Comparison of ENCODE assay signal across 29 cellular contexts in the genomic region with DNA sequence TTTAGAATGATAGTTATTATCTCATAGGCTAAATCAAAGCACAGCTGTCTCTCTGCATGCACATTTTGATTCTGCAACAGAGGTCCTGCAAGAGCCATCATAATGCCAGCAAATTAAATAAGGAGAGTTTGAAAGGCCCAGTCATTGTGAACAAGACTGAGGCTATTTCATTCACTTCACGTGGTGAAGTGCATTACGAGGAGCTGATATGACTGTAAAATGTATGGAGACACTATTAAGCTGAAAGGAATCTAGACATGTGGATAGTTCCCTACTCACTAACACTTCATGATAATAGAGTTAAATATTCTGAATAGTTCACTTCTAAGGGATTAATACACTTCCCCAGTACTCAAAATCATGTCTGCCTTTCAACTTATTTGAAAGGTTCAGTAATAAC.
"Had no signal": no experiment of that assay in that cellular context is flagged by ENCODE, and none has a peak within 500 bp of the region (broad histone marks: within the 10 kb centered on the region; RNA-seq: fewer than 3 reads in every experiment).

No MANE protein-coding gene starts in this region.

- H3K9me3 ChIP-seq: adrenal gland, body of pancreas, esophagus muscularis mucosa, gastroesophageal sphincter had no signal

- ATAC-seq: activated CD4-positive, alpha-beta T cell treated with anti-CD3 and anti-CD28 coated beads for 36 hours; activated CD8-positive, alpha-beta memory T cell treated with anti-CD3 and anti-CD28 coated beads, Interleukin-2, amount 10 ng/mL, durations not matched to agents 7 days and 5 days; activated CD8-positive, alpha-beta T cell treated with anti-CD3 and anti-CD28 coated beads, Interleukin-2, amount 10 ng/mL, durations not matched to agents 7 days and 5 days; activated naive CD8-positive, alpha-beta T cell treated with anti-CD3 and anti-CD28 coated beads, Interleukin-2, amount 50 U/mL, for 24 hours; body of pancreas; effector memory CD8-positive, alpha-beta T cell; foreskin keratinocyte; gastroesophageal sphincter had no signal

- FAIRE-seq: colon had no signal

- H3K4me3 ChIP-seq: adrenal gland, body of pancreas, esophagus muscularis mucosa, gastroesophageal sphincter had no signal

- H3K4me1 ChIP-seq: adrenal gland, body of pancreas, esophagus muscularis mucosa, foreskin keratinocyte, gastroesophageal sphincter had no signal

- DNase-seq: activated CD4-positive, alpha-beta memory T cell treated with anti-CD3 and anti-CD28 coated beads for 36 hours; activated CD4-positive, alpha-beta T cell treated with anti-CD3 and anti-CD28 coated beads for 36 hours; activated CD4-positive, alpha-beta T cell treated with anti-CD3 and anti-CD28 coated beads, Interleukin-2, amount 10 ng/mL, durations not matched to agents 24 days and 14 days; activated CD4-positive, CD25-positive, alpha-beta regulatory T cell; activated CD4-positive, CD25-positive, alpha-beta regulatory T cell treated with anti-CD3 and anti-CD28 coated beads, Interleukin-2, amount 50 U/mL, for 72 hours; activated CD8-positive, alpha-beta memory T cell treated with anti-CD3 and anti-CD28 coated beads, Interleukin-2, amount 10 ng/mL, durations not matched to agents 7 days and 5 days; activated CD8-positive, alpha-beta memory T cell treated with anti-CD3 and anti-CD28 coated beads, Interleukin-2, amount 50 U/mL, for 4 hours; activated CD8-positive, alpha-beta T cell treated with anti-CD3 and anti-CD28 coated beads, Interleukin-2, amount 10 ng/mL, durations not matched to agents 7 days and 5 days; activated effector memory CD4-positive, alpha-beta T cell treated with anti-CD3 and anti-CD28 coated beads, Interleukin-2, amount 50 U/mL, for 16 hours; activated naive CD4-positive, alpha-beta T cell treated with anti-CD3 and anti-CD28 coated beads for 36 hours; activated naive CD8-positive, alpha-beta T cell treated with anti-CD3 and anti-CD28 coated beads for 36 hours; activated naive CD8-positive, alpha-beta T cell treated with anti-CD3 and anti-CD28 coated beads, Interleukin-2, amount 50 U/mL, for 24 hours; activated T-cell treated with anti-CD3 and anti-CD28 coated beads, Interleukin-2, amount 50 U/mL, for 1 hour; activated T-cell treated with anti-CD3 and anti-CD28 coated beads, Interleukin-2, amount 50 U/mL, for 48 hours; adrenal gland; amygdala; aorta; body of pancreas; caudate nucleus; cortex of kidney; effector CD4-positive, alpha-beta T cell; effector memory CD8-positive, alpha-beta T cell; erythroblast; foreskin keratinocyte; head of caudate nucleus; T-helper 2 cell had no signal

- H3K36me3 ChIP-seq: adrenal gland, esophagus muscularis mucosa, gastroesophageal sphincter had no signal

- H3K27me3 ChIP-seq: adrenal gland, body of pancreas, esophagus muscularis mucosa, foreskin keratinocyte, gastroesophageal sphincter had no signal

- H3K27ac ChIP-seq: adrenal gland, body of pancreas, esophagus muscularis mucosa, foreskin keratinocyte, gastroesophageal sphincter had no signal
